Comparison of ENCODE assay signal across 8 cellular contexts in genomic region chr6:27388293-27389197, GRCh38. TPM values are rescaled to one million over a fixed set of nuclear protein-coding genes. Genes with fewer than 3 reads are reported as not detected.
A peak's percentile ranks its signal among the peaks of the same experiment; 100 is the strongest.
DNase-seq lines count a peak whose midpoint lies in the region; ATAC-seq and TF ChIP-seq lines count a peak whose summit lies in the region.

Gene ZNF391, plus strand, starts transcription at chr6:27388759. Its CDS starts 11,612 bp downstream, at chr6:27400371.

- peak within 1 kb of the TSS; percentile 82 for H3K27ac ChIP-seq in neural cell (ENCODE audit: low read length)

- H3K9me3 ChIP-seq in neural cell (ENCODE audit: low read length): no peaks in the 10 kb centered on the region

- peak within 1 kb of the TSS; percentile 86 for H3K4me2 ChIP-seq in neural cell (ENCODE audit: low read length)

- H3F3A ChIP-seq in neural cell (ENCODE audit: insufficient read depth, low read length, poor library complexity, severe bottlenecking): no peaks in the 10 kb centered on the region

- H3K9me3 Mint-ChIP-seq in activated T-helper 2 cell treated with anti-CD3 and anti-CD28 coated beads, Interferon-gamma antibody, Interleukin-2, Interleukin-4, amounts not matched to agents 10 μg/mL and 5 μg/mL and 100 μg/mL, durations not matched to agents 14 hours and 24 hours and 36 hours: peaks cover 6% of the 10 kb centered on the region
- peaks cover 2 to 4% of the 10 kb centered on the region in 2 donors for H3K9me3 Mint-ChIP-seq in stimulated activated naive CD8-positive, alpha-beta T cell treated with anti-CD3 and anti-CD28 coated beads, Interleukin-15, amount 100 ng/mL, for 72 hours

- ATAC-seq in GM21515 (IDR thresholded peaks at IDR 0.05; ENCODE audit: unreplicated experiment): peak; percentile 90
- peak; percentile 96 for ATAC-seq in stimulated activated naive CD8-positive, alpha-beta T cell treated with anti-CD3 and anti-CD28 coated beads, Interleukin-15, amount 100 ng/mL, for 72 hours

- H4K20me1 ChIP-seq in neural cell (ENCODE audit: insufficient read depth): no peaks in the 10 kb centered on the region

- peaks cover 9% of the 10 kb centered on the region for H3K4me1 Mint-ChIP-seq in activated T-helper 2 cell treated with anti-CD3 and anti-CD28 coated beads, Interferon-gamma antibody, Interleukin-2, Interleukin-4, amounts not matched to agents 10 μg/mL and 5 μg/mL and 100 μg/mL, durations not matched to agents 14 hours and 24 hours and 36 hours (ENCODE audit: low read depth)
- H3K4me1 Mint-ChIP-seq in stimulated activated naive CD8-positive, alpha-beta T cell treated with anti-CD3 and anti-CD28 coated beads, Interleukin-15, amount 100 ng/mL, for 72 hours: peaks cover 21% of the 10 kb centered on the region

- intact Hi-C loops in activated T-helper 2 cell treated with anti-CD3 and anti-CD28 coated beads, Interferon-gamma antibody, Interleukin-2, Interleukin-4, amounts not matched to agents 10 μg/mL and 5 μg/mL and 100 μg/mL, durations not matched to agents 14 hours and 24 hours and 36 hours (cut with micrococcal nuclease): loop anchor here (1.0 kb wide), 1 partner anchor 84 kb away; no protein-coding TSS in a partner anchor

- no peak for TF ChIP-seq CTCF in neural cell (IDR thresholded peaks at IDR 0.05; ENCODE audit: poor library complexity, severe bottlenecking)

- peak; percentile 15 for DNase-seq in DMS153 (lab: John Stamatoyannopoulos, UW)
- peak; percentile 76 for DNase-seq in HuH-7 (ENCODE audit: low spot score)
- DNase-seq in RKO (ENCODE audit: low spot score): peak; percentile 95
- DNase-seq in activated T-helper 2 cell treated with anti-CD3 and anti-CD28 coated beads, Interferon-gamma antibody, Interleukin-2, Interleukin-4, amounts not matched to agents 10 μg/mL and 5 μg/mL and 100 μg/mL, durations not matched to agents 14 hours and 24 hours and 36 hours (ENCODE audit: low spot score): peak; percentile 59
- peak; percentile 69 for DNase-seq in fibroblast of the conjunctiva (ENCODE audit: low read depth)
- peak; percentile 82 to 84 for DNase-seq in stimulated activated naive CD8-positive, alpha-beta T cell treated with anti-CD3 and anti-CD28 coated beads, Interleukin-15, amount 100 ng/mL, for 72 hours

- no peak for TF ChIP-seq EP300 in neural cell (conservative IDR thresholded peaks at IDR 0.05; ENCODE audit: poor library complexity, severe bottlenecking)

- peak within 1 kb of the TSS; percentile 78 for H3K9ac ChIP-seq in neural cell (ENCODE audit: low read length)

- peak within 1 kb of the TSS; percentile 72 for H3K27ac Mint-ChIP-seq in activated T-helper 2 cell treated with anti-CD3 and anti-CD28 coated beads, Interferon-gamma antibody, Interleukin-2, Interleukin-4, amounts not matched to agents 10 μg/mL and 5 μg/mL and 100 μg/mL, durations not matched to agents 14 hours and 24 hours and 36 hours
- H3K27ac Mint-ChIP-seq in stimulated activated naive CD8-positive, alpha-beta T cell treated with anti-CD3 and anti-CD28 coated beads, Interleukin-15, amount 100 ng/mL, for 72 hours: peak within 1 kb of the TSS; percentile 95

- H2AFZ ChIP-seq in neural cell (ENCODE audit: low read depth, low read length): peak within 1 kb of the TSS; percentile 96

- H3K79me2 ChIP-seq in neural cell (replicated peaks; ENCODE audit: insufficient read depth, low read length): no peaks in the 10 kb centered on the region

- H3K4me3 ChIP-seq in neural cell (ENCODE audit: low read length): peak within 1 kb of the TSS; percentile 86

- no peaks in the 10 kb centered on the region for H3K27me3 ChIP-seq in neural cell (ENCODE audit: insufficient read depth, low read depth, low read length)

- peak; percentile 26 for TF ChIP-seq RAD21 in neural cell (conservative IDR thresholded peaks at IDR 0.05)

- no peaks in the 10 kb centered on the region for H3K9me2 ChIP-seq in neural cell (ENCODE audit: insufficient read depth, low read length)

- H3K36me3 Mint-ChIP-seq in activated T-helper 2 cell treated with anti-CD3 and anti-CD28 coated beads, Interferon-gamma antibody, Interleukin-2, Interleukin-4, amounts not matched to agents 10 μg/mL and 5 μg/mL and 100 μg/mL, durations not matched to agents 14 hours and 24 hours and 36 hours (ENCODE audit: low read depth): no peaks in the 10 kb centered on the region

- peaks cover 9% of the 10 kb centered on the region for H3K27me3 Mint-ChIP-seq in activated T-helper 2 cell treated with anti-CD3 and anti-CD28 coated beads, Interferon-gamma antibody, Interleukin-2, Interleukin-4, amounts not matched to agents 10 μg/mL and 5 μg/mL and 100 μg/mL, durations not matched to agents 14 hours and 24 hours and 36 hours (ENCODE audit: low read depth)
- no peaks in the 10 kb centered on the region for H3K27me3 Mint-ChIP-seq in stimulated activated naive CD8-positive, alpha-beta T cell treated with anti-CD3 and anti-CD28 coated beads, Interleukin-15, amount 100 ng/mL, for 72 hours

- no peaks in the 10 kb centered on the region for H3K36me3 ChIP-seq in neural cell (ENCODE audit: insufficient read depth, low read length)

- H3K4me3 Mint-ChIP-seq in activated T-helper 2 cell treated with anti-CD3 and anti-CD28 coated beads, Interferon-gamma antibody, Interleukin-2, Interleukin-4, amounts not matched to agents 10 μg/mL and 5 μg/mL and 100 μg/mL, durations not matched to agents 14 hours and 24 hours and 36 hours (ENCODE audit: low read depth): peak within 1 kb of the TSS; percentile 91
- peak within 1 kb of the TSS; percentile 97 to 99 for H3K4me3 Mint-ChIP-seq in stimulated activated naive CD8-positive, alpha-beta T cell treated with anti-CD3 and anti-CD28 coated beads, Interleukin-15, amount 100 ng/mL, for 72 hours

TF ChIP-seq in neural cell, 6 proteins besides CTCF, POLR2A, EP300 and RAD21:
- TF ChIP-seq TAF1 (IDR thresholded peaks at IDR 0.05; ENCODE audit: low read depth) (peak; percentile 43), REST (IDR thresholded peaks at IDR 0.05; ENCODE audit: borderline replicate concordance) (peak; percentile 56), POLR2AphosphoS5 (IDR thresholded peaks at IDR 0.05) (peak; percentile 52), SMC3 (conservative IDR thresholded peaks at IDR 0.05; ENCODE audit: poor library complexity) (peak; percentile 50), MXI1 (conservative IDR thresholded peaks at IDR 0.05; ENCODE audit: poor library complexity, severe bottlenecking) (peak; percentile 62), EZH2 (IDR thresholded peaks at IDR 0.05; ENCODE audit: borderline replicate concordance, insufficient read depth, low read length, poor library complexity, severe bottlenecking) (no peak)

RNA-seq across cellular contexts. Expression of gene ZNF391, which starts in this region (rescaled TPM):
- 0.44 and 0.82 TPM in 2 replicates for total RNA-seq in activated T-helper 2 cell treated with anti-CD3 and anti-CD28 coated beads, Interferon-gamma antibody, Interleukin-2, Interleukin-4, amounts not matched to agents 10 μg/mL and 5 μg/mL and 100 μg/mL, durations not matched to agents 14 hours and 24 hours and 36 hours
- polyA plus RNA-seq in neural cell: 2.5 and 2.9 TPM in 2 replicates
- 4.6 and 5.3 TPM in 2 replicates for polyA minus RNA-seq in neural cell

Comparison
In these comparisons a context has a peak if more than half of its experiments do, and no peak if none do; other contexts are left out.
1. Peak in every context shown above with its lines: DNase-seq, ATAC-seq, H3K4me3 ChIP-seq and H3K27ac ChIP-seq.
2. Peak in DNase-seq in activated T-helper 2 cell treated with anti-CD3 and anti-CD28 coated beads, Interferon-gamma antibody, Interleukin-2, Interleukin-4, amounts not matched to agents 10 μg/mL and 5 μg/mL and 100 μg/mL, durations not matched to agents 14 hours and 24 hours and 36 hours; RNA of the gene not detected or under 1 TPM.
3. DNase-seq: peak in every context shown above with its lines; median percentile 95 in RKO; 83 in stimulated activated naive CD8-positive, alpha-beta T cell treated with anti-CD3 and anti-CD28 coated beads, Interleukin-15, amount 100 ng/mL, for 72 hours; 76 in HuH-7; 69 in fibroblast of the conjunctiva; 59 in activated T-helper 2 cell treated with anti-CD3 and anti-CD28 coated beads, Interferon-gamma antibody, Interleukin-2, Interleukin-4, amounts not matched to agents 10 μg/mL and 5 μg/mL and 100 μg/mL, durations not matched to agents 14 hours and 24 hours and 36 hours; 15 in DMS153.